2 cellular contexts compared by ENCODE assay signal in genomic region chr4:168699224-168699878, GRCh38.
TF ChIP-seq lines count a peak whose summit lies in the region.

No MANE protein-coding gene starts in this region.

TF ChIP-seq in HEK293, 187 proteins besides CTCF, POLR2A, EP300 and RAD21 (continued from another document):
- TF ChIP-seq PRDM6 (tag by site-specific recombination; IDR thresholded peaks at IDR 0.05), result peak; percentile 34
- TF ChIP-seq ZNF768 (tag by site-specific recombination; IDR thresholded peaks at IDR 0.05), result no peak
- 0 out of 2 replicates have a peak, but pooled peaks have one; percentile 14 for TF ChIP-seq KLF1 (tag by site-specific recombination; IDR thresholded peaks at IDR 0.05)

TF ChIP-seq in HepG2, 621 proteins besides CTCF, POLR2A, EP300 and RAD21 (continued from another document and continues in another):
- TF ChIP-seq ZNF180 (CRISPR knock-in tag; IDR thresholded peaks at IDR 0.05; ENCODE audit: borderline replicate concordance, low read depth) (no peak), LBX2 (CRISPR knock-in tag; IDR thresholded peaks at IDR 0.05; ENCODE audit: borderline replicate concordance) (no peak), ARHGAP35 (CRISPR knock-in tag; IDR thresholded peaks at IDR 0.05; ENCODE audit: borderline replicate concordance) (no peak), ZSCAN20 (CRISPR knock-in tag; IDR thresholded peaks at IDR 0.05; ENCODE audit: borderline replicate concordance) (no peak), KIAA2018 (CRISPR knock-in tag; IDR thresholded peaks at IDR 0.05; ENCODE audit: borderline replicate concordance) (no peak), ATF5 (CRISPR knock-in tag; IDR thresholded peaks at IDR 0.05; ENCODE audit: low read depth) (no peak), PPARG (CRISPR knock-in tag; conservative IDR thresholded peaks at IDR 0.05) (no peak), TCF12 (IDR thresholded peaks at IDR 0.05) (no peak), TCF12 (CRISPR knock-in tag; IDR thresholded peaks at IDR 0.05) (no peak), FOXA3 (CRISPR knock-in tag; IDR thresholded peaks at IDR 0.05) (peak; percentile 94), FOSL2 (CRISPR knock-in tag; IDR thresholded peaks at IDR 0.05) (no peak), ZFP62 (CRISPR knock-in tag; IDR thresholded peaks at IDR 0.05) (no peak), ZNF136 (CRISPR knock-in tag; IDR thresholded peaks at IDR 0.05; ENCODE audit: low read depth) (no peak), E2F2 (CRISPR knock-in tag; IDR thresholded peaks at IDR 0.05; ENCODE audit: borderline replicate concordance) (no peak), ZNF772 (CRISPR knock-in tag; IDR thresholded peaks at IDR 0.05) (no peak), ZNF543 (CRISPR knock-in tag; IDR thresholded peaks at IDR 0.05) (no peak), CCDC6 (CRISPR knock-in tag; IDR thresholded peaks at IDR 0.05) (no peak), ZNF773 (CRISPR knock-in tag; IDR thresholded peaks at IDR 0.05; ENCODE audit: borderline replicate concordance) (no peak), TBX2 (CRISPR knock-in tag; IDR thresholded peaks at IDR 0.05; ENCODE audit: borderline replicate concordance) (peak; percentile 37; the same call in 1 of the 2 replicates), ZBTB25 (CRISPR knock-in tag; IDR thresholded peaks at IDR 0.05) (no peak), ZNF614 (CRISPR knock-in tag; IDR thresholded peaks at IDR 0.05; ENCODE audit: borderline replicate concordance) (0 out of 2 replicates have a peak, but pooled peaks have one; percentile 44), GABPA (IDR thresholded peaks at IDR 0.05; ENCODE audit: low read depth, low read length) (no peak), GABPA (CRISPR knock-in tag; IDR thresholded peaks at IDR 0.05; ENCODE audit: low read depth) (no peak), PAX8 (CRISPR knock-in tag; IDR thresholded peaks at IDR 0.05; ENCODE audit: borderline replicate concordance) (no peak), ELF3 (CRISPR knock-in tag; IDR thresholded peaks at IDR 0.05) (no peak), FOXM1 (CRISPR knock-in tag; IDR thresholded peaks at IDR 0.05) (no peak), FOXC1 (CRISPR knock-in tag; IDR thresholded peaks at IDR 0.05; ENCODE audit: borderline replicate concordance) (no peak), GATAD2A (CRISPR knock-in tag; IDR thresholded peaks at IDR 0.05) (peak; percentile 59), CENPBD1 (CRISPR knock-in tag; IDR thresholded peaks at IDR 0.05; ENCODE audit: borderline replicate concordance, low read depth) (no peak), ZNF766 (CRISPR knock-in tag; IDR thresholded peaks at IDR 0.05; ENCODE audit: borderline replicate concordance) (no peak), TOPORS (CRISPR knock-in tag; IDR thresholded peaks at IDR 0.05) (no peak), FLYWCH1 (CRISPR knock-in tag; IDR thresholded peaks at IDR 0.05) (no peak), BHLHE40 (IDR thresholded peaks at IDR 0.05; ENCODE audit: low read length) (no peak), ZSCAN9 (CRISPR knock-in tag; IDR thresholded peaks at IDR 0.05; ENCODE audit: borderline replicate concordance) (no peak), CCAR2 (optimal IDR thresholded peaks at IDR 0.05; ENCODE audit: low read depth, low read length) (no peak), ZNF609 (CRISPR knock-in tag; IDR thresholded peaks at IDR 0.05; ENCODE audit: borderline replicate concordance) (0 out of 2 replicates have a peak, but pooled peaks have one; percentile 40), ETV6 (CRISPR knock-in tag; conservative IDR thresholded peaks at IDR 0.05) (no peak), ZNF275 (CRISPR knock-in tag; IDR thresholded peaks at IDR 0.05; ENCODE audit: borderline replicate concordance) (no peak), PHF5A (CRISPR knock-in tag; IDR thresholded peaks at IDR 0.05; ENCODE audit: low read depth, unreplicated experiment) (no peak), CSRNP2 (CRISPR knock-in tag; conservative IDR thresholded peaks at IDR 0.05; ENCODE audit: low read depth) (no peak), ZNF317 (CRISPR knock-in tag; IDR thresholded peaks at IDR 0.05) (no peak), ZNF430 (CRISPR knock-in tag; IDR thresholded peaks at IDR 0.05) (no peak), NFYC (CRISPR knock-in tag; IDR thresholded peaks at IDR 0.05) (no peak), NFIC (IDR thresholded peaks at IDR 0.05; ENCODE audit: low read length) (no peak)
